Comparison of ENCODE assay signal across 10 cellular contexts in genomic region chr6:157460182-157460999, GRCh38.
DNase-seq lines count a peak whose midpoint lies in the region; ATAC-seq and TF ChIP-seq lines count a peak whose summit lies in the region.
"Had no signal": no experiment of that assay in that cellular context is flagged by ENCODE, and none has a peak within 500 bp of the region (broad histone marks: within the 10 kb centered on the region; RNA-seq: fewer than 3 reads in every experiment).

No MANE protein-coding gene starts in this region.

- H3K27ac ChIP-seq in SJSA1 (peak overlapping the region; percentile 79), esophagus squamous epithelium (no peak overlapping the region)

- H3K36me3 ChIP-seq in SJSA1 (no peaks in the 10 kb centered on the region), esophagus squamous epithelium (no peaks in the 10 kb centered on the region)

- H3K4me1 Mint-ChIP-seq in naive B cell, result peaks cover 34 to 84% (median 40%) of the 10 kb centered on the region in 3 donors

- peak overlapping the region; percentile 3 to 86 (median 74) for H3K4me3 Mint-ChIP-seq in naive B cell
- H3K4me3 Mint-ChIP-seq: activated naive CD8-positive, alpha-beta T cell treated with anti-CD3 and anti-CD28 coated beads, Interleukin-2, amount 10 ng/mL, durations not matched to agents 7 days and 5 days; mesothelial cell of epicardium had no signal

- 73 to 80% methylated on average over 9 of the region's 9 CpGs for WGBS in esophagus squamous epithelium, 2 donors

- no peak overlapping the region for H3K4me3 ChIP-seq in SJSA1
- no peak overlapping the region for H3K4me3 ChIP-seq in esophagus squamous epithelium

- intact Hi-C loops in esophagus squamous epithelium (cut with DNase I), result no loop called here

- ATAC-seq in GM18498 (IDR thresholded peaks at IDR 0.05; ENCODE audit: unreplicated experiment), result peak; percentile 0
- ATAC-seq in GM21447 (IDR thresholded peaks at IDR 0.05; ENCODE audit: unreplicated experiment), result peak; percentile 3
- no peak for ATAC-seq in naive B cell (ENCODE audit: low read depth in 2 of 2)
- ATAC-seq in GM18867 (IDR thresholded peaks at IDR 0.05; ENCODE audit: unreplicated experiment), result no peak
- no peak for ATAC-seq in GM19455 (IDR thresholded peaks at IDR 0.05; ENCODE audit: unreplicated experiment)

- H3K36me3 Mint-ChIP-seq in naive B cell, result peaks cover 0 to 5% of the 10 kb centered on the region in 2 donors
- H3K36me3 Mint-ChIP-seq: activated naive CD8-positive, alpha-beta T cell treated with anti-CD3 and anti-CD28 coated beads, Interleukin-2, amount 10 ng/mL, durations not matched to agents 7 days and 5 days; mesothelial cell of epicardium had no signal

- no peak for TF ChIP-seq POLR2A in esophagus squamous epithelium (IDR thresholded peaks at IDR 0.05)

- no peaks in the 10 kb centered on the region for H3K9me3 ChIP-seq in SJSA1 (replicated peaks)
- no peaks in the 10 kb centered on the region for H3K9me3 ChIP-seq in esophagus squamous epithelium

- no peaks in the 10 kb centered on the region for H3K9me3 Mint-ChIP-seq in naive B cell
- H3K9me3 Mint-ChIP-seq: activated naive CD8-positive, alpha-beta T cell treated with anti-CD3 and anti-CD28 coated beads, Interleukin-2, amount 10 ng/mL, durations not matched to agents 7 days and 5 days; mesothelial cell of epicardium had no signal

- H3K27ac Mint-ChIP-seq in naive B cell, result peak overlapping the region; percentile 17 to 97 (median 88)
- H3K27ac Mint-ChIP-seq: activated naive CD8-positive, alpha-beta T cell treated with anti-CD3 and anti-CD28 coated beads, Interleukin-2, amount 10 ng/mL, durations not matched to agents 7 days and 5 days; mesothelial cell of epicardium had no signal

- DNase-seq in SJSA1 (ENCODE audit: low read depth in 1 of 2, low spot score in 2 of 2) (peak in 1 of 2 experiments; percentile 67), naive B cell (no peak), esophagus squamous epithelium (lab: John Stamatoyannopoulos, UW) (no peak)
- DNase-seq: activated naive CD8-positive, alpha-beta T cell treated with anti-CD3 and anti-CD28 coated beads, Interleukin-2, amount 10 ng/mL, durations not matched to agents 7 days and 5 days; NCI-H1436 treated with DMSO at 0.1 percent for 48 hours had no signal

- H3K27me3 ChIP-seq in SJSA1 (replicated peaks) (no peaks in the 10 kb centered on the region), esophagus squamous epithelium (no peaks in the 10 kb centered on the region)

- no peaks in the 10 kb centered on the region for H3K27me3 Mint-ChIP-seq in naive B cell
- H3K27me3 Mint-ChIP-seq: activated naive CD8-positive, alpha-beta T cell treated with anti-CD3 and anti-CD28 coated beads, Interleukin-2, amount 10 ng/mL, durations not matched to agents 7 days and 5 days had no signal

- H3K4me1 ChIP-seq in SJSA1 (replicated peaks), result peaks cover 59% of the 10 kb centered on the region
- H3K4me1 ChIP-seq in esophagus squamous epithelium, result peaks cover 0 to 13% (median 0%) of the 10 kb centered on the region in 3 donors

- TF ChIP-seq CTCF in esophagus squamous epithelium (IDR thresholded peaks at IDR 0.05), result no peak

Comparison
In these comparisons a context has a peak if more than half of its experiments do, and no peak if none do; other contexts are left out.
1. ATAC-seq: peak in GM18498 (single experiment) and GM21447 (single experiment); none in naive B cell (0 of 2), GM18867 (single experiment) and GM19455 (single experiment).